ENCODE assay signal across 23 cellular contexts in genomic region chr4:68987007-68987406, GRCh38. TPM values are rescaled to one million over a fixed set of nuclear protein-coding genes. Genes with fewer than 3 reads are reported as not detected.
A peak's percentile ranks its signal among the peaks of the same experiment; 100 is the strongest.
DNase-seq lines count a peak whose midpoint lies in the region; ATAC-seq lines count a peak whose summit lies in the region.
"Had no signal": no experiment of that assay in that cellular context is flagged by ENCODE, and none has a peak within 500 bp of the region (broad histone marks: within the 10 kb centered on the region; RNA-seq: fewer than 3 reads in every experiment).

No MANE protein-coding gene starts in this region.

- no peaks in the 10 kb centered on the region for H3K79me2 ChIP-seq in GM23248 (ENCODE audit: insufficient read depth)

- WGBS in GM23248 (ENCODE audit: low coverage in 1 of 2, low lambda C conversion rate in 2 of 2, missing lambda C conversion rate in 2 of 2), 2 experiments: 30 to 33% methylated on average over 2 of the region's 2 CpGs

- H3F3A ChIP-seq in GM23248 (ENCODE audit: insufficient read depth): no peaks in the 10 kb centered on the region

- no peak overlapping the region for H3K27ac ChIP-seq in GM23248
- H3K27ac ChIP-seq: BLaER1, heart left ventricle, transverse colon had no signal

- H3K9me3 ChIP-seq in GM23248 (ENCODE audit: low read depth): no peaks in the 10 kb centered on the region
- H3K9me3 ChIP-seq: BLaER1, heart left ventricle, transverse colon had no signal

- no peaks in the 10 kb centered on the region for H3K4me1 ChIP-seq in GM23248 (ENCODE audit: insufficient read depth)
- H3K4me1 ChIP-seq: BLaER1, heart left ventricle, transverse colon had no signal

- no peaks in the 10 kb centered on the region for H3K27me3 ChIP-seq in GM23248 (replicated peaks; ENCODE audit: insufficient read depth)
- H3K27me3 ChIP-seq: BLaER1, heart left ventricle, transverse colon had no signal

- H4K20me1 ChIP-seq in GM23248 (ENCODE audit: insufficient read depth): no peaks in the 10 kb centered on the region
- H4K20me1 ChIP-seq: BLaER1 had no signal

- no peak overlapping the region for H3K4me2 ChIP-seq in GM23248 (ENCODE audit: unreplicated experiment)
- H3K4me2 ChIP-seq: BLaER1 had no signal

- in situ Hi-C loops in GM23248 (cut with MboI): no loop called here

- DNase-seq in hypothalamus (lab: John Stamatoyannopoulos, UW) (no peak), middle frontal gyrus (ENCODE audit: extremely low spot score, low spot score) (no peak), DMS 273 (lab: John Stamatoyannopoulos, UW; ENCODE audit: unreplicated experiment) (no peak), GM23248 (no peak)
- DNase-seq: 8988T; activated CD4-positive, alpha-beta T cell treated with anti-CD3 and anti-CD28 coated beads, Interleukin-2, amount 50 U/mL, for 4 hours; activated naive CD4-positive, alpha-beta T cell treated with anti-CD3 and anti-CD28 coated beads for 36 hours; anterior cingulate cortex; Calu3; cerebellar nuclear complex; effector memory CD8-positive, alpha-beta T cell; heart left ventricle; NCI-H510A treated with DMSO at 0.1 percent for 48 hours; stimulated activated naive CD8-positive, alpha-beta T cell treated with anti-CD3 and anti-CD28 coated beads, Interleukin-15, Interleukin-2, amounts not matched to agents 100 U/mL and 50 U/mL, for 24 hours; transverse colon had no signal

- H3K4me3 ChIP-seq in GM23248: no peak overlapping the region
- H3K4me3 ChIP-seq: BLaER1, heart left ventricle, K562, lung, transverse colon had no signal

- H3K36me3 ChIP-seq in GM23248 (ENCODE audit: low read depth): no peaks in the 10 kb centered on the region
- H3K36me3 ChIP-seq: BLaER1, heart left ventricle, transverse colon had no signal

- no peak overlapping the region for H2AFZ ChIP-seq in GM23248

- H3K9me2 ChIP-seq in GM23248 (ENCODE audit: insufficient read depth): no peaks in the 10 kb centered on the region

- ATAC-seq in GM18498 (IDR thresholded peaks at IDR 0.05; ENCODE audit: unreplicated experiment) (peak; percentile 88), GM19372 (IDR thresholded peaks at IDR 0.05; ENCODE audit: low read depth, unreplicated experiment) (peak; percentile 81), HG02759 (IDR thresholded peaks at IDR 0.05; ENCODE audit: unreplicated experiment) (peak; percentile 83), HG03432 (IDR thresholded peaks at IDR 0.05; ENCODE audit: unreplicated experiment) (peak; percentile 94)
- ATAC-seq: effector memory CD8-positive, alpha-beta T cell; heart left ventricle; K562; stimulated activated naive CD8-positive, alpha-beta T cell treated with anti-CD3 and anti-CD28 coated beads, Interleukin-15, Interleukin-2, amounts not matched to agents 100 U/mL and 50 U/mL, for 24 hours had no signal

- no peak overlapping the region for H3K9ac ChIP-seq in GM23248
- H3K9ac ChIP-seq: BLaER1 had no signal

RNA-seq across cellular contexts. Expression of gene UGT2A3, which starts 35.4 kb away (rescaled TPM):
- not detected in 2 replicates for total RNA-seq in GM23248 (2014; rRNA removed; shearing (Covaris generic))
- not detected in 2 replicates for polyA plus RNA-seq in GM23248 (2016; fragmentation: Nextera tagmentation; extraction: Ambion mirVana)
- total RNA-seq: activated naive CD4-positive, alpha-beta T cell treated with anti-CD3 and anti-CD28 coated beads for 36 hours; heart left ventricle; K562; osteocyte had no signal
- polyA plus RNA-seq: heart left ventricle, K562, lung had no signal
